ENCODE assay signal across 24 cellular contexts in genomic region chr18:22667158-22667557, GRCh38.
DNase-seq lines count a peak whose midpoint lies in the region; ATAC-seq, FAIRE-seq and TF ChIP-seq lines count a peak whose summit lies in the region.
"Had no signal": no experiment of that assay in that cellular context is flagged by ENCODE, and none has a peak within 500 bp of the region (broad histone marks: within the 10 kb centered on the region; RNA-seq: fewer than 3 reads in every experiment).

No MANE protein-coding gene starts in this region.

- H3K27ac Mint-ChIP-seq in activated CD4-positive, alpha-beta T cell treated with anti-CD3 and anti-CD28 coated beads, Interleukin-2, amount 10 ng/mL, durations not matched to agents 24 days and 14 days, result no peak overlapping the region
- H3K27ac Mint-ChIP-seq: CD4-positive, alpha-beta memory T cell; progenitor cell of endocrine pancreas; stimulated activated naive B cell treated with anti-CD40 and anti-IgM and Interleukin-4, amounts not matched to agents 10 μg/mL and 1 μg/mL and 100 μg/mL, for 72 hours had no signal

- no peaks in the 10 kb centered on the region for H3K36me3 Mint-ChIP-seq in activated CD4-positive, alpha-beta T cell treated with anti-CD3 and anti-CD28 coated beads, Interleukin-2, amount 10 ng/mL, durations not matched to agents 24 days and 14 days (ENCODE audit: low read depth)
- H3K36me3 Mint-ChIP-seq: brain; CD4-positive, alpha-beta memory T cell had no signal

- peak overlapping the region; percentile 51 for H3K4me2 ChIP-seq in PC-3 (ENCODE audit: low read length)
- no peak overlapping the region for H3K4me2 ChIP-seq in osteoblast (ENCODE audit: insufficient read depth, low read length)
- H3K4me2 ChIP-seq: KMS-11 had no signal

- no peaks in the 10 kb centered on the region for H3K4me1 Mint-ChIP-seq in activated CD4-positive, alpha-beta T cell treated with anti-CD3 and anti-CD28 coated beads, Interleukin-2, amount 10 ng/mL, durations not matched to agents 24 days and 14 days
- H3K4me1 Mint-ChIP-seq: brain; CD4-positive, alpha-beta memory T cell had no signal

- no peaks in the 10 kb centered on the region for H3K27me3 Mint-ChIP-seq in activated CD4-positive, alpha-beta T cell treated with anti-CD3 and anti-CD28 coated beads, Interleukin-2, amount 10 ng/mL, durations not matched to agents 24 days and 14 days
- H3K27me3 Mint-ChIP-seq: progenitor cell of endocrine pancreas had no signal

- POLR2A ChIA-PET in PC-3 (lab: Charles Lee; ENCODE audit: unreplicated experiment), result no interaction called here

- H3K9ac ChIP-seq in PC-3 (ENCODE audit: low read length), result no peak overlapping the region
- H3K9ac ChIP-seq: KMS-11 had no signal

- H3K27ac ChIP-seq in ACC112 (ENCODE audit: low read depth, low read length), result peak overlapping the region; percentile 90
- H3K27ac ChIP-seq in PC-3 (ENCODE audit: low read length), result peak overlapping the region; percentile 66
- H3K27ac ChIP-seq in osteoblast (ENCODE audit: low read depth, low read length), result peak overlapping the region; percentile 89
- H3K27ac ChIP-seq: KMS-11, lower lobe of right lung, suprapubic skin, VCaP had no signal

- BruUV-seq in PC-3 (replicated peaks; lab: Mats Ljungman, UMichigan), result no TSS peak

- no peaks in the 10 kb centered on the region for H3K36me3 ChIP-seq in ACC112 (ENCODE audit: insufficient read depth, low read length)
- H3K36me3 ChIP-seq in PC-3 (ENCODE audit: low read depth, low read length), result no peaks in the 10 kb centered on the region
- no peaks in the 10 kb centered on the region for H3K36me3 ChIP-seq in osteoblast (ENCODE audit: insufficient read depth, low read length)
- H3K36me3 ChIP-seq: lower lobe of right lung, suprapubic skin had no signal

- H2AFZ ChIP-seq in ACC112 (ENCODE audit: low read length, unreplicated experiment) (peak overlapping the region; percentile 72), PC-3 (ENCODE audit: low read length) (no peak overlapping the region), osteoblast (ENCODE audit: low read length) (peak overlapping the region; percentile 72)

- no peak for DNase-seq in PC-3
- DNase-seq in fibroblast of villous mesenchyme (ENCODE audit: low read depth), result peak; percentile 45
- DNase-seq in osteoblast (ENCODE audit: insufficient read length, low spot score, missing footprints), result peak; percentile 3
- no peak for DNase-seq in activated CD4-positive, CD25-positive, alpha-beta regulatory T cell treated with anti-CD3 and anti-CD28 coated beads, Interleukin-2, amount 50 U/mL, for 72 hours
- no peak for DNase-seq in GM12892 (ENCODE audit: insufficient read length)
- no peak for DNase-seq in ACHN
- no peak for DNase-seq in activated CD4-positive, alpha-beta T cell treated with anti-CD3 and anti-CD28 coated beads, Interleukin-2, amount 10 ng/mL, durations not matched to agents 24 days and 14 days
- DNase-seq: activated CD4-positive, alpha-beta T cell treated with anti-CD3 and anti-CD28 coated beads, Interleukin-2, amount 50 U/mL, for 1 hour; activated gamma-delta T cell treated with Interleukin-2 at 50 U/mL for 16 hours; activated T-cell treated with anti-CD3 and anti-CD28 coated beads, Interleukin-2, amount 50 U/mL, for 4 hours; CD4-positive, alpha-beta memory T cell; H7; lower lobe of right lung; NCI-H1436 treated with DMSO at 0.1 percent for 48 hours; NCI-H774; stimulated activated CD4-positive, alpha-beta T cell treated with anti-CD3 and anti-CD28 coated beads, Interleukin-15, amount 100 ng/mL, for 24 hours; stimulated activated naive B cell treated with anti-CD40 and anti-IgM and Interleukin-4, amounts not matched to agents 10 μg/mL and 1 μg/mL and 100 μg/mL, for 72 hours had no signal

- H3F3A ChIP-seq in PC-3 (ENCODE audit: low read length, unreplicated experiment), result no peaks in the 10 kb centered on the region

- H3K27me3 ChIP-seq in ACC112 (ENCODE audit: insufficient read depth, low read length) (no peaks in the 10 kb centered on the region), PC-3 (ENCODE audit: low read length) (no peaks in the 10 kb centered on the region), osteoblast (ENCODE audit: insufficient read depth, low read length) (no peaks in the 10 kb centered on the region)
- H3K27me3 ChIP-seq: suprapubic skin had no signal

- no peak for FAIRE-seq in GM12892 (lab: Jason Lieb, UNC)
- FAIRE-seq: GM19239 had no signal

- H3K9me3 ChIP-seq in PC-3 (ENCODE audit: low read length) (no peaks in the 10 kb centered on the region), osteoblast (ENCODE audit: low read depth, low read length) (peaks cover 2% of the 10 kb centered on the region)

- H3K4me3 Mint-ChIP-seq in activated CD4-positive, alpha-beta T cell treated with anti-CD3 and anti-CD28 coated beads, Interleukin-2, amount 10 ng/mL, durations not matched to agents 24 days and 14 days, result no peak overlapping the region
- H3K4me3 Mint-ChIP-seq: activated T-cell treated with anti-CD3 and anti-CD28 coated beads, Interleukin-2, amount 50 U/mL, for 4 hours; brain; CD4-positive, alpha-beta memory T cell; stimulated activated naive B cell treated with anti-CD40 and anti-IgM and Interleukin-4, amounts not matched to agents 10 μg/mL and 1 μg/mL and 100 μg/mL, for 72 hours had no signal

- H3K4me3 ChIP-seq in ACC112 (ENCODE audit: low read depth, low read length) (0 out of 2 replicates have a peak overlapping the region, but pooled peaks have one; percentile 15), PC-3 (ENCODE audit: low read length) (no peak overlapping the region), fibroblast of villous mesenchyme (ENCODE audit: low read depth, low read length) (no peak overlapping the region), osteoblast (ENCODE audit: insufficient read depth, low read length) (no peak overlapping the region)
- H3K4me3 ChIP-seq: lower lobe of right lung, suprapubic skin had no signal

- in situ Hi-C loops in ACHN (cut with HindIII; ENCODE audit: low pct_ligation_motif_present, low pct_unique_long_range_greater_than_20kb, low sequenced_read_pairs), result no loop called here

- peaks cover 8% of the 10 kb centered on the region for H3K9me3 Mint-ChIP-seq in activated CD4-positive, alpha-beta T cell treated with anti-CD3 and anti-CD28 coated beads, Interleukin-2, amount 10 ng/mL, durations not matched to agents 24 days and 14 days

- no peak for TF ChIP-seq CTCF in PC-3 (conservative IDR thresholded peaks at IDR 0.05; ENCODE audit: low read depth, low read length)
- TF ChIP-seq CTCF in fibroblast of villous mesenchyme (IDR thresholded peaks at IDR 0.05; ENCODE audit: insufficient read depth, low read depth, low read length), result no peak
- TF ChIP-seq CTCF in osteoblast (IDR thresholded peaks at IDR 0.05; ENCODE audit: extremely low read depth, low read depth, low read length), result no peak

- CTCF ChIA-PET in PC-3 (lab: Charles Lee), result no interaction called here

- ATAC-seq in PC-3, result no peak
- ATAC-seq: activated T-cell treated with anti-CD3 and anti-CD28 coated beads, Interleukin-2, amount 50 U/mL, for 4 hours had no signal

- intact Hi-C loops in PC-3 (cut with micrococcal nuclease), result no loop called here
- intact Hi-C loops in activated CD4-positive, alpha-beta T cell treated with anti-CD3 and anti-CD28 coated beads, Interleukin-2, amount 10 ng/mL, durations not matched to agents 24 days and 14 days (cut with micrococcal nuclease), result no loop called here

- no peaks in the 10 kb centered on the region for H3K79me2 ChIP-seq in ACC112 (ENCODE audit: control insufficient read depth, insufficient read depth, low read length, unreplicated experiment)
- H3K79me2 ChIP-seq in PC-3 (ENCODE audit: low read length), result no peaks in the 10 kb centered on the region
- no peaks in the 10 kb centered on the region for H3K79me2 ChIP-seq in osteoblast (ENCODE audit: insufficient read depth, low read length)

- H3K4me1 ChIP-seq in ACC112 (ENCODE audit: control insufficient read depth, insufficient read depth, low read length, unreplicated experiment) (peaks cover 39% of the 10 kb centered on the region), PC-3 (ENCODE audit: insufficient read depth, low read length) (peaks cover 21% of the 10 kb centered on the region), osteoblast (ENCODE audit: insufficient read depth, low read length) (peaks cover 39% of the 10 kb centered on the region)
- H3K4me1 ChIP-seq: lower lobe of right lung, suprapubic skin had no signal

- no peak for TF ChIP-seq POLR2A in GM12892 (IDR thresholded peaks at IDR 0.05; ENCODE audit: low read depth, low read length)

- H3K9me2 ChIP-seq in PC-3 (replicated peaks; ENCODE audit: low read length), result no peaks in the 10 kb centered on the region

- H4K20me1 ChIP-seq in PC-3 (ENCODE audit: low read length), result no peaks in the 10 kb centered on the region
- no peaks in the 10 kb centered on the region for H4K20me1 ChIP-seq in osteoblast (ENCODE audit: insufficient read depth, low read length)

Comparison
In these comparisons a context has a peak if more than half of its experiments do, and no peak if none do; other contexts are left out.
1. DNase-seq: peak in fibroblast of villous mesenchyme (single experiment) and osteoblast (single experiment); none in PC-3 (single experiment), activated CD4-positive, CD25-positive, alpha-beta regulatory T cell treated with anti-CD3 and anti-CD28 coated beads, Interleukin-2, amount 50 U/mL, for 72 hours (single experiment), GM12892 (single experiment), ACHN (single experiment) and activated CD4-positive, alpha-beta T cell treated with anti-CD3 and anti-CD28 coated beads, Interleukin-2, amount 10 ng/mL, durations not matched to agents 24 days and 14 days (single experiment).
2. Peak in every context shown above with its lines, with median percentiles within 50 percentile points of each other: H3K27ac ChIP-seq.